Comparison of ENCODE assay signal across 18 cellular contexts in genomic region chr20:61480158-61480825, GRCh38.
"Had no signal": no experiment of that assay in that cellular context is flagged by ENCODE, and none has a peak within 500 bp of the region (broad histone marks: within the 10 kb centered on the region; RNA-seq: fewer than 3 reads in every experiment).

No MANE protein-coding gene starts in this region.

- H2AFZ ChIP-seq: hepatocyte had no signal

- ATAC-seq: activated T-helper 17 cell treated with anti-CD3 and anti-CD28 coated beads, Interleukin-2, amount 50 U/mL, for 72 hours; left cardiac atrium; right cardiac atrium; stimulated activated naive B cell treated with anti-CD40 and anti-IgM and Interleukin-4, amounts not matched to agents 10 μg/mL and 1 μg/mL and 100 μg/mL, for 72 hours had no signal

- DNase-seq: activated CD4-positive, alpha-beta T cell treated with anti-CD3 and anti-CD28 coated beads, Interleukin-2, amount 50 U/mL, for 1 hour; activated naive CD4-positive, alpha-beta T cell treated with anti-CD3 and anti-CD28 coated beads for 36 hours; activated T-cell treated with anti-CD3 and anti-CD28 coated beads for 4 hours; caudate nucleus; cortex of kidney; effector CD8-positive, alpha-beta T cell; left cardiac atrium; midbrain; posterior cingulate gyrus; right cardiac atrium; spleen; stimulated activated CD4-positive, alpha-beta T cell treated with anti-CD3 and anti-CD28 coated beads, Interleukin-2, amount 100 ng/mL, for 24 hours; stimulated activated naive B cell treated with anti-CD40 and anti-IgM and Interleukin-4, amounts not matched to agents 10 μg/mL and 1 μg/mL and 100 μg/mL, for 72 hours had no signal

- H3K4me1 ChIP-seq: spleen, tibial nerve had no signal

- H3K36me3 ChIP-seq: neutrophil, spleen, tibial nerve had no signal

- H3K27ac Mint-ChIP-seq: activated naive CD4-positive, alpha-beta T cell treated with anti-CD3 and anti-CD28 coated beads for 36 hours; activated T-helper 17 cell treated with anti-CD3 and anti-CD28 coated beads, Interleukin-2, amount 50 U/mL, for 72 hours; stimulated activated naive B cell treated with anti-CD40 and anti-IgM and Interleukin-4, amounts not matched to agents 10 μg/mL and 1 μg/mL and 100 μg/mL, for 72 hours had no signal

- H3K36me3 Mint-ChIP-seq: stimulated activated naive B cell treated with anti-CD40 and anti-IgM and Interleukin-4, amounts not matched to agents 10 μg/mL and 1 μg/mL and 100 μg/mL, for 72 hours had no signal

- H3K4me3 Mint-ChIP-seq: activated naive CD4-positive, alpha-beta T cell treated with anti-CD3 and anti-CD28 coated beads for 36 hours; activated T-helper 17 cell treated with anti-CD3 and anti-CD28 coated beads, Interleukin-2, amount 50 U/mL, for 72 hours; stimulated activated naive B cell treated with anti-CD40 and anti-IgM and Interleukin-4, amounts not matched to agents 10 μg/mL and 1 μg/mL and 100 μg/mL, for 72 hours had no signal

- H3K4me3 ChIP-seq: hepatocyte, lung, spleen, tibial nerve had no signal

- H3K79me2 ChIP-seq: hepatocyte had no signal

- H3K27ac ChIP-seq: hepatocyte, neutrophil, spleen, tibial nerve had no signal

- H3K4me2 ChIP-seq: hepatocyte had no signal

- H3K4me1 Mint-ChIP-seq: activated T-helper 17 cell treated with anti-CD3 and anti-CD28 coated beads, Interleukin-2, amount 50 U/mL, for 72 hours; stimulated activated naive B cell treated with anti-CD40 and anti-IgM and Interleukin-4, amounts not matched to agents 10 μg/mL and 1 μg/mL and 100 μg/mL, for 72 hours had no signal

- H3K9me3 ChIP-seq: neutrophil had no signal

- H3K27me3 ChIP-seq: hepatocyte, neutrophil, tibial nerve had no signal
